In the genomic region with DNA sequence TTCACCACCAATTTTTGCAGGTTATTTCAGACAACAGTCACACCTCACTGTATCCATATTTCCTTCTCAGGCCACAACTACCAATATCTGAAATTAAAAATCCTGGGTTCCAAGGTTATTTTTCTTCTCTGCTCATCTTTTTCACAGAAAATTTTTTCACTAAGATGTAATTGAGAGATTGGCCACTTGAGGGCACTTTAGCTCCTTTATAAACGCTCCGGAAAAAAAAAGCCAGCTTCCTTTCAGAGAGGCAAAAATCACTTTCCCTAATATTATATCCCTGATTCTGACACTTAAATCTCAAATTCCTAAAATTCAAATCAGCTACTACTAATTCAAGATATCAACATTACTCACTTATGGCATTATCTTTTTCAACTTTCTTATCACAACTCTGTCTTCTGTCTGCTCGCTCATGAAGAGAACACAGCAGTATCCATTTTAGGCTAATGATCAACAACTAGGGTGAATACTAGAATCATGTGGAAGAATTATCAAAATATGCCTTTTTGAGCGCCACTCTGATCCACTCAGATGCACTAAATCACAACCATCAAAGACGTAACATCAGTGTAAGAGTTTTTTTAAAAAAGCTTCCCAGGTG, we compare ENCODE assay signal across 9 cellular contexts.
A peak's percentile ranks its signal among the peaks of the same experiment; 100 is the strongest.
DNase-seq lines count a peak whose midpoint lies in the region; ATAC-seq and TF ChIP-seq lines count a peak whose summit lies in the region.
"Had no signal": no experiment of that assay in that cellular context is flagged by ENCODE, and none has a peak within 500 bp of the region (broad histone marks: within the 10 kb centered on the region; RNA-seq: fewer than 3 reads in every experiment).

No MANE protein-coding gene starts in this region.

- H3K27me3 ChIP-seq in DOHH2 (ENCODE audit: control insufficient read depth, low read length) (peaks cover 14% of the 10 kb centered on the region), aorta (ENCODE audit: control insufficient read depth in 1 of 2, insufficient read depth in 2 of 2, low read length in 1 of 2) (no peaks in the 10 kb centered on the region)

- TF ChIP-seq CTCF in DOHH2 (IDR thresholded peaks at IDR 0.05; ENCODE audit: low read depth, low read length, poor library complexity, severe bottlenecking) (peak; percentile 63), LNCAP (IDR thresholded peaks at IDR 0.05) (peak; percentile 79), fibroblast of the aortic adventitia (IDR thresholded peaks at IDR 0.05; ENCODE audit: insufficient read depth, low read length) (peak; percentile 49)

- no peak overlapping the region for H3K4me2 ChIP-seq in DOHH2 (ENCODE audit: low read length)

- no peaks in the 10 kb centered on the region for H3K9me2 ChIP-seq in DOHH2 (replicated peaks; ENCODE audit: control insufficient read depth, low read length)

- H4K20me1 ChIP-seq in DOHH2 (ENCODE audit: control insufficient read depth, insufficient read depth, low read depth, low read length): no peaks in the 10 kb centered on the region

- no peak overlapping the region for H3K27ac ChIP-seq in DOHH2 (ENCODE audit: low read depth, low read length)
- no peak overlapping the region for H3K27ac ChIP-seq in aorta (ENCODE audit: low read depth in 1 of 2, low read length in 2 of 2)
- H3K27ac ChIP-seq: SK-N-MC had no signal

- H3K4me3 ChIP-seq in DOHH2 (ENCODE audit: low read length): no peak overlapping the region
- no peak overlapping the region for H3K4me3 ChIP-seq in fibroblast of the aortic adventitia (ENCODE audit: low read depth, low read length)
- no peak overlapping the region for H3K4me3 ChIP-seq in aorta (ENCODE audit: low read length in 2 of 2)
- H3K4me3 ChIP-seq: SK-N-MC had no signal

- in situ Hi-C loops in SK-MEL-5 (cut with HindIII; ENCODE audit: low pct_unique_long_range_greater_than_20kb, low sequenced_read_pairs): no loop called here

- DNase-seq in SK-MEL-5 (ENCODE audit: low read depth, low spot score) (peak; percentile 57), fibroblast of the aortic adventitia (ENCODE audit: low read depth) (peak; percentile 57), sciatic nerve (ENCODE audit: low spot score) (no peak), aorta (no peak)

- no peaks in the 10 kb centered on the region for H3K9me3 ChIP-seq in DOHH2 (ENCODE audit: control insufficient read depth, insufficient read depth, low read length)
- H3K9me3 ChIP-seq in aorta (ENCODE audit: control insufficient read depth, low read length): peaks cover 2% of the 10 kb centered on the region

- H3K79me2 ChIP-seq in DOHH2 (ENCODE audit: control insufficient read depth, low read length): no peaks in the 10 kb centered on the region

- no peaks in the 10 kb centered on the region for H3K36me3 ChIP-seq in DOHH2 (ENCODE audit: control insufficient read depth, low read length)
- no peaks in the 10 kb centered on the region for H3K36me3 ChIP-seq in aorta (ENCODE audit: control insufficient read depth in 1 of 2, insufficient read depth in 2 of 2, low read length in 1 of 2)

- H3F3A ChIP-seq in DOHH2 (ENCODE audit: control insufficient read depth, insufficient read depth): no peaks in the 10 kb centered on the region

- H3K4me1 ChIP-seq in DOHH2 (ENCODE audit: control insufficient read depth, low read length) (0 out of 2 replicates have a peak, but pooled peaks cover 3% of the 10 kb centered on the region), aorta (ENCODE audit: control insufficient read depth in 1 of 2, insufficient read depth in 2 of 2, low read length in 2 of 2) (no peaks in the 10 kb centered on the region)

- 37 to 39% methylated on average over 5 of the region's 5 CpGs for WGBS in aorta, 2 donors

- intact Hi-C loops in sciatic nerve (cut with DNase I) (loop anchor here (10.0 kb wide), 3 partner anchors 111 to 551 kb away; no protein-coding TSS in a partner anchor), aorta (cut with DNase I) (loop anchor here (5.0 to 10.0 kb wide), 4 partner anchors 331 to 543 kb away; a partner anchor contains a TSS)

- ATAC-seq in sciatic nerve: peak; percentile 31
- ATAC-seq in GM18867 (IDR thresholded peaks at IDR 0.05; ENCODE audit: unreplicated experiment): no peak
- no peak for ATAC-seq in aorta (ENCODE audit: low FRiP score)
- no peak for ATAC-seq in HG02798 (IDR thresholded peaks at IDR 0.05; ENCODE audit: poor library complexity, unreplicated experiment)

Comparison
In these comparisons a context has a peak if more than half of its experiments do, and no peak if none do; other contexts are left out.
1. DNase-seq: peak in SK-MEL-5 (single experiment) and fibroblast of the aortic adventitia (single experiment); none in sciatic nerve (single experiment) and aorta (0 of 2).
2. Peak in every context shown above with its lines, with median percentiles within 50 percentile points of each other: CTCF ChIP-seq.